ENCODE assay signal across 16 cellular contexts in genomic region chr18:78871631-78872030, GRCh38.
"Had no signal": no experiment of that assay in that cellular context is flagged by ENCODE, and none has a peak within 500 bp of the region (broad histone marks: within the 10 kb centered on the region; RNA-seq: fewer than 3 reads in every experiment).

No MANE protein-coding gene starts in this region.

- H3K27me3 ChIP-seq: testis, upper lobe of left lung had no signal

- H3K9me3 Mint-ChIP-seq: activated CD4-positive, alpha-beta T cell treated with anti-CD3 and anti-CD28 coated beads, Interleukin-2, amount 10 ng/mL, durations not matched to agents 24 days and 14 days; activated CD8-positive, alpha-beta T cell treated with anti-CD3 and anti-CD28 coated beads for 36 hours; activated naive CD8-positive, alpha-beta T cell treated with anti-CD3 and anti-CD28 coated beads, Interleukin-2, amount 10 ng/mL, durations not matched to agents 7 days and 5 days; activated T-helper 2 cell treated with anti-CD3 and anti-CD28 coated beads, Interferon-gamma antibody, Interleukin-2, Interleukin-4, amounts not matched to agents 10 μg/mL and 5 μg/mL and 100 μg/mL, durations not matched to agents 14 hours and 24 hours and 36 hours; endodermal cell had no signal

- H3K4me3 Mint-ChIP-seq: activated CD4-positive, alpha-beta T cell treated with anti-CD3 and anti-CD28 coated beads, Interleukin-2, amount 10 ng/mL, durations not matched to agents 24 days and 14 days; activated CD8-positive, alpha-beta T cell treated with anti-CD3 and anti-CD28 coated beads for 36 hours; activated naive CD8-positive, alpha-beta T cell treated with anti-CD3 and anti-CD28 coated beads, Interleukin-2, amount 10 ng/mL, durations not matched to agents 7 days and 5 days; endodermal cell had no signal

- H3K27ac ChIP-seq: dorsolateral prefrontal cortex, gastroesophageal sphincter, stomach, testis, upper lobe of left lung had no signal

- H3K36me3 ChIP-seq: gastroesophageal sphincter, stomach, upper lobe of left lung had no signal

- H3K4me1 Mint-ChIP-seq: activated CD4-positive, alpha-beta T cell treated with anti-CD3 and anti-CD28 coated beads, Interleukin-2, amount 10 ng/mL, durations not matched to agents 24 days and 14 days; activated naive CD8-positive, alpha-beta T cell treated with anti-CD3 and anti-CD28 coated beads, Interleukin-2, amount 10 ng/mL, durations not matched to agents 7 days and 5 days had no signal

- H3K27me3 Mint-ChIP-seq: activated CD4-positive, alpha-beta T cell treated with anti-CD3 and anti-CD28 coated beads, Interleukin-2, amount 10 ng/mL, durations not matched to agents 24 days and 14 days had no signal

- H3K27ac Mint-ChIP-seq: activated CD4-positive, alpha-beta T cell treated with anti-CD3 and anti-CD28 coated beads, Interleukin-2, amount 10 ng/mL, durations not matched to agents 24 days and 14 days; activated CD8-positive, alpha-beta T cell treated with anti-CD3 and anti-CD28 coated beads for 36 hours; activated naive CD8-positive, alpha-beta T cell treated with anti-CD3 and anti-CD28 coated beads, Interleukin-2, amount 10 ng/mL, durations not matched to agents 7 days and 5 days; activated T-helper 2 cell treated with anti-CD3 and anti-CD28 coated beads, Interferon-gamma antibody, Interleukin-2, Interleukin-4, amounts not matched to agents 10 μg/mL and 5 μg/mL and 100 μg/mL, durations not matched to agents 14 hours and 24 hours and 36 hours; endodermal cell had no signal

- H3K4me1 ChIP-seq: gastroesophageal sphincter, stomach, testis had no signal

- H3K9me3 ChIP-seq: gastroesophageal sphincter, stomach, testis, upper lobe of left lung had no signal

- ATAC-seq: activated CD8-positive, alpha-beta T cell treated with anti-CD3 and anti-CD28 coated beads for 36 hours; gastroesophageal sphincter had no signal

- H3K36me3 Mint-ChIP-seq: activated naive CD8-positive, alpha-beta T cell treated with anti-CD3 and anti-CD28 coated beads, Interleukin-2, amount 10 ng/mL, durations not matched to agents 7 days and 5 days had no signal

- DNase-seq: activated CD4-positive, alpha-beta T cell treated with anti-CD3 and anti-CD28 coated beads, Interleukin-2, amount 10 ng/mL, durations not matched to agents 24 days and 14 days; activated CD8-positive, alpha-beta T cell treated with anti-CD3 and anti-CD28 coated beads for 36 hours; activated naive CD4-positive, alpha-beta T cell treated with Interleukin-2 at 50 U/mL for 16 hours; activated naive CD8-positive, alpha-beta T cell treated with anti-CD3 and anti-CD28 coated beads, Interleukin-2, amount 10 ng/mL, durations not matched to agents 7 days and 5 days; activated T-cell treated with anti-CD3 and anti-CD28 coated beads, Interleukin-2, amount 50 U/mL, for 1 hour; dorsolateral prefrontal cortex; endodermal cell; occipital lobe; retina; stomach; T1000; testis; upper lobe of left lung had no signal

- H3K4me3 ChIP-seq: dorsolateral prefrontal cortex, gastroesophageal sphincter, lung, stomach, testis, upper lobe of left lung had no signal
